ENCODE assay signal across 13 cellular contexts in the genomic region with DNA sequence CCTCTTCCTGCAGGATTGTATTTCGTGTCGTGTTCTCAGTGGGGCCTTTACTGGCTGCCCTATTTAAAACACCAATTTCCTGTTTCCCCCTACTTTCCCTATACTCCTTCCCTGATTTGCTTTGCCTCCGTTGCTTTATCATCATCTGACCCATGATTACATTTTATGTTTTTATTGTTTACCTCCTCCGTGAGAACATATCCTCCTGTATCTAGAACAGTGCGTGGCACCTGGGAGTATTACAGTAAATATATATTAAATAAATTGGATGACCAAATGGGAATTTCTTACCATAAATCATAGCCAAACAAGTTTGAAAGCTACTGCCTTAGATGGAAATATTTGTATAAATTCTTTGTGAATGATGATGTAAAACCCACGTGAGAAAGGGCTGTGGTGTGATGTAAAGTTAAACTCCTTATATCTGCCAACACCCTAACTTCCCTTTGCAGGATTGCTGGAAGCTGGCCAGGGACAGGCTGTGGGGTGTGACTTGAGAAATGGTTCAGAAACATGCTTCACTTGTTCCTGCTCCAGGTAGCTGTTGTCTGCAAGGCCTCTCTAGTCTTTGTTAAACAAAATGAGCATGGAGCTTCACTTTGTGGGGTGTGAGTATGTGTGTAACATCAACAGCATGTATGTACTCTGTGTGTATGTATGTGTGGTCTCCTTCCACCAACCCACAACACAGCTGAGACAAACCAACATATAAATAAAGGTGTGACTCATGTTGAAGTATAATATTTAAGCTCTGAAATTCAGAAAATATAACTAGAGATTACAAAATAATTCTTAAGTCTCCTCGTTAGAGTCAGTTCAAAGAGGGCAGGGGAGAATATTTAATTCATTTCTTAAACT. TPM values are rescaled to one million over a fixed set of nuclear protein-coding genes. Genes with fewer than 3 reads are reported as not detected.
DNase-seq lines count a peak whose midpoint lies in the region; ATAC-seq, FAIRE-seq and TF ChIP-seq lines count a peak whose summit lies in the region.
"Had no signal": no experiment of that assay in that cellular context is flagged by ENCODE, and none has a peak within 500 bp of the region (broad histone marks: within the 10 kb centered on the region; RNA-seq: fewer than 3 reads in every experiment).

No MANE protein-coding gene starts in this region.

- DNase-seq in amniotic epithelial cell (ENCODE audit: low read depth) (peak; percentile 86), heart right ventricle (peak; percentile 6 to 21), smooth muscle cell (lab: John Stamatoyannopoulos, UW; ENCODE audit: unreplicated experiment) (no peak), HepG2 (ENCODE audit: low spot score) (no peak)
- DNase-seq: activated CD4-positive, alpha-beta T cell treated with anti-CD3 and anti-CD28 coated beads for 4 hours; DND-41; dorsolateral prefrontal cortex; stimulated activated CD4-positive, alpha-beta T cell treated with anti-CD3 and anti-CD28 coated beads, Interleukin-4, amount 100 ng/mL, for 1 hour had no signal

- H3K36me3 ChIP-seq in heart right ventricle (no peaks in the 10 kb centered on the region), smooth muscle cell (ENCODE audit: low read depth) (no peaks in the 10 kb centered on the region), HepG2 (replicated peaks in 1 of 2; ENCODE audit: control insufficient read depth in 1 of 2, insufficient read depth in 2 of 2, low read length in 2 of 2) (no peaks in the 10 kb centered on the region)
- H3K36me3 ChIP-seq: thoracic aorta had no signal

- ATAC-seq in heart right ventricle (no peak), GM18909 (IDR thresholded peaks at IDR 0.05; ENCODE audit: poor library complexity, unreplicated experiment) (no peak), GM19467 (IDR thresholded peaks at IDR 0.05; ENCODE audit: unreplicated experiment) (no peak), HepG2 (no peak)

- H3K27ac ChIP-seq in heart right ventricle (no peak overlapping the region), smooth muscle cell (ENCODE audit: low read depth) (peak overlapping the region; percentile 49), HepG2 (ENCODE audit: extremely low read length, insufficient read depth, low read length) (no peak overlapping the region)
- H3K27ac ChIP-seq: thoracic aorta had no signal

- H2AFZ ChIP-seq in smooth muscle cell (ENCODE audit: low read depth) (no peak overlapping the region), HepG2 (ENCODE audit: low read length) (no peak overlapping the region)

- CTCF ChIA-PET in HepG2 (lab: Yijun Ruan, JAX; ENCODE audit: low intra/inter-chr PET ratio, low total read pairs), result no interaction called here

- in situ Hi-C loops in HepG2 (cut with HindIII; ENCODE audit: extremely low pct_ligation_motif_present, low pct_unique_long_range_greater_than_20kb), result no loop called here

- TF ChIP-seq RAD21 in Ishikawa (IDR thresholded peaks at IDR 0.05; ENCODE audit: low read depth) (no peak), HepG2 (CRISPR knock-in tag; IDR thresholded peaks at IDR 0.05) (no peak)

- H3K4me1 ChIP-seq in heart right ventricle, result peaks cover 0 to 18% (median 0%) of the 10 kb centered on the region in 9 donors
- peaks cover 44% of the 10 kb centered on the region for H3K4me1 ChIP-seq in smooth muscle cell (ENCODE audit: low read depth)
- no peaks in the 10 kb centered on the region for H3K4me1 ChIP-seq in HepG2 (ENCODE audit: insufficient read depth, low read length)

- H3K4me2 ChIP-seq in smooth muscle cell (peak overlapping the region; percentile 74), HepG2 (ENCODE audit: low read depth, low read length) (no peak overlapping the region)

- no peak overlapping the region for H3K4me3 ChIP-seq in heart right ventricle
- no peak overlapping the region for H3K4me3 ChIP-seq in smooth muscle cell
- no peak overlapping the region for H3K4me3 ChIP-seq in HepG2 (replicated peaks in 1 of 3; ENCODE audit: insufficient read depth in 1 of 3, low read depth in 2 of 3, low read length in 3 of 3)
- H3K4me3 ChIP-seq: dorsolateral prefrontal cortex, thoracic aorta had no signal

- FAIRE-seq in HepG2 (lab: Jason Lieb, UNC), result no peak

- no peak for TF ChIP-seq POLR2A in HepG2 (IDR thresholded peaks at IDR 0.05; ENCODE audit: insufficient read depth in 1 of 2, low read depth in 2 of 2, low read length in 2 of 2)

- peaks cover 4% of the 10 kb centered on the region for H3F3A ChIP-seq in smooth muscle cell (ENCODE audit: low read depth)

- BruUV-seq in HepG2 (replicated peaks; lab: Mats Ljungman, UMichigan), result no TSS peak

- no peak for TF ChIP-seq EP300 in Ishikawa (IDR thresholded peaks at IDR 0.05; ENCODE audit: borderline replicate concordance)
- TF ChIP-seq EP300 in HepG2 (IDR thresholded peaks at IDR 0.05; ENCODE audit: low read depth in 2 of 2, low read length in 2 of 2), result no peak
- no peak for TF ChIP-seq EP300 in HepG2 (CRISPR knock-in tag; IDR thresholded peaks at IDR 0.05; ENCODE audit: borderline replicate concordance)

- WGBS in heart right ventricle, 2 donors, result 57 to 62% methylated on average over 7 of the region's 7 CpGs
- 71% methylated on average over 7 of the region's 7 CpGs for WGBS in smooth muscle cell (ENCODE audit: low lambda C conversion rate)
- WGBS in HepG2 (ENCODE audit: low lambda C conversion rate), result 2% methylated on average over 7 of the region's 7 CpGs

- H3K27me3 ChIP-seq in heart right ventricle, result no peaks in the 10 kb centered on the region
- peaks cover 6% of the 10 kb centered on the region for H3K27me3 ChIP-seq in smooth muscle cell (ENCODE audit: low read depth)
- H3K27me3 ChIP-seq in HepG2 (ENCODE audit: control insufficient read depth in 1 of 2, insufficient read depth in 2 of 2, low read length in 2 of 2), result peaks cover 0 to 4% of the 10 kb centered on the region in 2 experiments; a peak in 2 of 5 replicates
- H3K27me3 ChIP-seq: dorsolateral prefrontal cortex had no signal

- intact Hi-C loops in heart right ventricle (cut with DNase I), result no loop called here
- intact Hi-C loops in HepG2 (cut with micrococcal nuclease; ENCODE audit: unreplicated experiment), result no loop called here

- H3K79me2 ChIP-seq in smooth muscle cell (ENCODE audit: low read depth), result no peaks in the 10 kb centered on the region
- H3K79me2 ChIP-seq in HepG2 (ENCODE audit: insufficient read depth, low read length), result no peaks in the 10 kb centered on the region

- no peaks in the 10 kb centered on the region for H3K9me3 ChIP-seq in heart right ventricle
- no peaks in the 10 kb centered on the region for H3K9me3 ChIP-seq in smooth muscle cell (replicated peaks; ENCODE audit: low read depth)
- H3K9me3 ChIP-seq in HepG2 (ENCODE audit: low read length), result no peaks in the 10 kb centered on the region
- H3K9me3 ChIP-seq: thoracic aorta had no signal

- H3K9ac ChIP-seq in smooth muscle cell (ENCODE audit: low read depth), result no peak overlapping the region
- no peak overlapping the region for H3K9ac ChIP-seq in HepG2 (ENCODE audit: insufficient read depth, low read depth, low read length)

- H4K20me1 ChIP-seq in smooth muscle cell (ENCODE audit: low read depth) (no peaks in the 10 kb centered on the region), HepG2 (ENCODE audit: insufficient read depth, low read length) (no peaks in the 10 kb centered on the region)

- TF ChIP-seq CTCF in heart right ventricle (IDR thresholded peaks at IDR 0.05), result no peak
- TF ChIP-seq CTCF in smooth muscle cell (IDR thresholded peaks at IDR 0.05; ENCODE audit: borderline replicate concordance, insufficient read depth, poor library complexity, severe bottlenecking), result no peak
- no peak for TF ChIP-seq CTCF in HepG2 (CRISPR knock-in tag; IDR thresholded peaks at IDR 0.05)

- POLR2A ChIA-PET in HepG2 (lab: Yijun Ruan, JAX), result no interaction called here

TF ChIP-seq in Ishikawa, 13 proteins besides CTCF, POLR2A, EP300 and RAD21 (continues in another document):
- TF ChIP-seq MAX (IDR thresholded peaks at IDR 0.05) (peak; percentile 37; the same call in 1 of the 2 replicates), YY1 (IDR thresholded peaks at IDR 0.05; ENCODE audit: low read depth) (no peak)

TF ChIP-seq in HepG2, 621 proteins besides CTCF, POLR2A, EP300 and RAD21 (continues in another document):
- TF ChIP-seq MTA3 (CRISPR knock-in tag; IDR thresholded peaks at IDR 0.05), result no peak
- TF ChIP-seq, protein P1, sequence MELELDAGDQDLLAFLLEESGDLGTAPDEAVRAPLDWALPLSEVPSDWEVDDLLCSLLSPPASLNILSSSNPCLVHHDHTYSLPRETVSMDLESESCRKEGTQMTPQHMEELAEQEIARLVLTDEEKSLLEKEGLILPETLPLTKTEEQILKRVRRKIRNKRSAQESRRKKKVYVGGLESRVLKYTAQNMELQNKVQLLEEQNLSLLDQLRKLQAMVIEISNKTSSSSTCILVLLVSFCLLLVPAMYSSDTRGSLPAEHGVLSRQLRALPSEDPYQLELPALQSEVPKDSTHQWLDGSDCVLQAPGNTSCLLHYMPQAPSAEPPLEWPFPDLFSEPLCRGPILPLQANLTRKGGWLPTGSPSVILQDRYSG (CRISPR knock-in tag; IDR thresholded peaks at IDR 0.05), result no peak
- TF ChIP-seq ZNF382 (CRISPR knock-in tag; IDR thresholded peaks at IDR 0.05; ENCODE audit: borderline replicate concordance), result no peak

RNA-seq across cellular contexts. Expression of gene LHCGR, which starts 40.3 kb away (rescaled TPM):
- total RNA-seq in heart right ventricle, result 1 to 10 TPM in 2 of 10 donors, under 1 TPM in 3, not detected in 5; 0.19 to 1.7 (median 0.64) TPM
- polyA plus RNA-seq in heart right ventricle, result under 1 TPM in 1 of 2 donors, not detected in 1; 0.37 TPM
- 0.27 TPM in 1 of 2 replicates, not detected in the other for total RNA-seq in smooth muscle cell
- 0.19 TPM in 1 of 2 replicates, not detected in the other for polyA plus RNA-seq in smooth muscle cell
- total RNA-seq in HepG2 (2016; rRNA removed; fragmentation: Illumina TruSeq; extraction: Trizol), result not detected in 2 replicates
- not detected in 2 replicates for total RNA-seq in HepG2 (2016; cell fraction: cytosol; rRNA removed; fragmentation: Illumina TruSeq; extraction: Trizol; ENCODE audit: low read depth)
- total RNA-seq in HepG2 (2016; cell fraction: insoluble cytoplasmic fraction; rRNA removed; fragmentation: Illumina TruSeq; extraction: Trizol), result not detected in 2 replicates
- not detected in 2 replicates for total RNA-seq in HepG2 (2016; cell fraction: membrane; rRNA removed; fragmentation: Illumina TruSeq; extraction: Trizol)
- not detected in 2 replicates for total RNA-seq in HepG2 (2016; cell fraction: nucleus; rRNA removed; fragmentation: Illumina TruSeq; extraction: Trizol)
- polyA plus RNA-seq in HepG2 (2011; rRNA removed), result not detected in 2 replicates
- not detected in 2 replicates for polyA plus RNA-seq in HepG2 (2011; cell fraction: cytosol; rRNA removed)
- polyA plus RNA-seq in HepG2 (2011; cell fraction: nucleus; rRNA removed), result not detected in 2 replicates
- polyA plus RNA-seq in HepG2 (2012), result not detected in 2 replicates
- not detected in 2 replicates for polyA plus RNA-seq in HepG2 (2016; cell fraction: cytosol; fragmentation: Illumina TruSeq; extraction: Trizol; ENCODE audit: low read depth)
- not detected in 2 replicates for polyA plus RNA-seq in HepG2 (2016; cell fraction: insoluble cytoplasmic fraction; fragmentation: Illumina TruSeq; extraction: Trizol; ENCODE audit: low read depth)
- polyA plus RNA-seq in HepG2 (2016; cell fraction: membrane; fragmentation: Illumina TruSeq; extraction: Trizol; ENCODE audit: low read depth), result not detected in 2 replicates
- polyA plus RNA-seq in HepG2 (2016; cell fraction: nucleus; fragmentation: Illumina TruSeq; extraction: Trizol; ENCODE audit: insufficient read depth, low read depth), result not detected in 2 replicates
- not detected in 2 replicates for polyA minus RNA-seq in HepG2 (2011; rRNA and poly(A)+ RNA removed; ENCODE audit: low replicate concordance)
- not detected in 2 replicates for polyA minus RNA-seq in HepG2 (2011; cell fraction: cytosol; rRNA and poly(A)+ RNA removed)
- polyA minus RNA-seq in HepG2 (2011; cell fraction: nucleus; rRNA and poly(A)+ RNA removed), result not detected in 2 replicates
- total RNA-seq: osteoblast, thoracic aorta had no signal

Comparison
In these comparisons a context has a peak if more than half of its experiments do, and no peak if none do; other contexts are left out.
1. DNase-seq: peak in amniotic epithelial cell (single experiment) and heart right ventricle (2 of 2); none in smooth muscle cell (single experiment) and HepG2 (single experiment).